Comparison of ENCODE assay signal across 20 cellular contexts in genomic region chr2:31271851-31272267, GRCh38. TPM values are rescaled to one million over a fixed set of nuclear protein-coding genes. Genes with fewer than 3 reads are reported as not detected.
A peak's percentile ranks its signal among the peaks of the same experiment; 100 is the strongest.
DNase-seq lines count a peak whose midpoint lies in the region; ATAC-seq and TF ChIP-seq lines count a peak whose summit lies in the region.
"Had no signal": no experiment of that assay in that cellular context is flagged by ENCODE, and none has a peak within 500 bp of the region (broad histone marks: within the 10 kb centered on the region; RNA-seq: fewer than 3 reads in every experiment).

No MANE protein-coding gene starts in this region.

- in situ Hi-C loops in IMR-90 (cut with MboI; ENCODE audit: low sequenced_read_pairs): no loop called here

- no peak overlapping the region for H2AK5ac ChIP-seq in IMR-90 (ENCODE audit: low read depth, low read length)

- dilution Hi-C loops in IMR-90 (cut with HindIII; ENCODE audit: low sequenced_read_pairs, unreplicated experiment): no loop called here

- H4K91ac ChIP-seq in IMR-90 (ENCODE audit: insufficient read depth, low read depth, low read length): no peak overlapping the region

- no peak for TF ChIP-seq RAD21 in IMR-90 (IDR thresholded peaks at IDR 0.05; ENCODE audit: low read length)

- no peak overlapping the region for H2BK15ac ChIP-seq in IMR-90 (ENCODE audit: low read depth, low read length)

- no peak overlapping the region for H3K14ac ChIP-seq in IMR-90 (replicated peaks; ENCODE audit: low read depth, low read length)

- H2BK5ac ChIP-seq in IMR-90 (ENCODE audit: low read depth, low read length, poor library complexity, severe bottlenecking): no peak overlapping the region

- TF ChIP-seq CTCF in IMR-90 (conservative IDR thresholded peaks at IDR 0.05; ENCODE audit: low read depth, low read length) (no peak), choroid plexus epithelial cell (conservative IDR thresholded peaks at IDR 0.05; ENCODE audit: low read depth, low read length) (no peak)

- H2BK20ac ChIP-seq in IMR-90 (ENCODE audit: low read depth, low read length): no peak overlapping the region

- no peaks in the 10 kb centered on the region for H3K9me3 ChIP-seq in IMR-90 (ENCODE audit: control insufficient read depth, insufficient read depth, low read length)
- H3K9me3 ChIP-seq: Caco-2, esophagus muscularis mucosa, uterus had no signal

- 0 out of 2 replicates have a peak, but pooled peaks cover 3% of the 10 kb centered on the region for H4K20me1 ChIP-seq in IMR-90 (ENCODE audit: insufficient read depth, low read length)

- no peak overlapping the region for H3K9ac ChIP-seq in IMR-90 (ENCODE audit: low read depth, low read length)

- H3K36me3 ChIP-seq in IMR-90 (ENCODE audit: control insufficient read depth, insufficient read depth, low read length): peaks cover 2% of the 10 kb centered on the region; the same call in 1 of the 2 replicates
- H3K36me3 ChIP-seq: uterus had no signal

- DNase-seq in DMS53 (lab: John Stamatoyannopoulos, UW): peak; percentile 71
- peak; percentile 26 for DNase-seq in IMR-90
- peak; percentile 64 for DNase-seq in choroid plexus epithelial cell (ENCODE audit: low read depth)
- DNase-seq in kidney tubule cell (ENCODE audit: low spot score): peak; percentile 76
- no peak for DNase-seq in stimulated activated CD4-positive, alpha-beta T cell treated with anti-CD3 and anti-CD28 coated beads, Interleukin-4, amount 100 ng/mL, for 24 hours
- no peak for DNase-seq in NCI-H2227 treated with DMSO at 0.1 percent for 48 hours (lab: John Stamatoyannopoulos, UW)
- DNase-seq: activated CD4-positive, alpha-beta T cell treated with anti-CD3 and anti-CD28 coated beads, Interleukin-2, amount 50 U/mL, for 48 hours; activated T-cell treated with anti-CD3 and anti-CD28 coated beads, Interleukin-2, amount 50 U/mL, for 24 hours; Caco-2; GF-D8; NCI-H748 treated with DMSO at 0.1 percent for 48 hours; T-cell; uterus had no signal

- peaks cover 23% of the 10 kb centered on the region for H3K4me1 ChIP-seq in IMR-90 (ENCODE audit: control insufficient read depth, insufficient read depth, low read length)
- H3K4me1 ChIP-seq: Caco-2, uterus had no signal

- no peak for TF ChIP-seq POLR2A in IMR-90 (IDR thresholded peaks at IDR 0.05; ENCODE audit: low read depth, low read length)

- no peak overlapping the region for H2BK120ac ChIP-seq in IMR-90 (ENCODE audit: low read depth, low read length)

- no TSS peak for BruUV-seq in IMR-90 (replicated peaks; lab: Mats Ljungman, UMichigan)

- no peak overlapping the region for H4K8ac ChIP-seq in IMR-90 (ENCODE audit: low read depth in 2 of 2, low read length in 2 of 2)

- peaks cover 23% of the 10 kb centered on the region; the same call in 1 of the 2 replicates for H3K9me1 ChIP-seq in IMR-90 (ENCODE audit: insufficient read depth, low read length)

- ATAC-seq in IMR-90 (ENCODE audit: low read depth) (no peak), HG03039 (IDR thresholded peaks at IDR 0.05; ENCODE audit: unreplicated experiment) (no peak), GM19455 (IDR thresholded peaks at IDR 0.05; ENCODE audit: unreplicated experiment) (no peak)
- ATAC-seq: activated naive CD4-positive, alpha-beta T cell treated with anti-CD3 and anti-CD28 coated beads, Interleukin-2, amount 50 U/mL, for 72 hours; Panc1; T-cell had no signal

- POLR2A ChIA-PET in IMR-90 (lab: Charles Lee; ENCODE audit: unreplicated experiment): interaction anchor here (0.6 kb wide), 1 partner anchor 1026 kb away, joined by 9 read pairs; no protein-coding TSS in a partner anchor

- H4K5ac ChIP-seq in IMR-90 (ENCODE audit: low read depth, low read length): no peak overlapping the region

- no peak overlapping the region for H2AFZ ChIP-seq in IMR-90 (replicated peaks; ENCODE audit: low read length, poor library complexity)
- H2AFZ ChIP-seq: hepatocyte had no signal

- H3K4ac ChIP-seq in IMR-90 (ENCODE audit: low read depth, low read length): no peak overlapping the region

- H2AK9ac ChIP-seq in IMR-90 (replicated peaks; ENCODE audit: low read depth, low read length, poor library complexity): no peak overlapping the region

- H3K4me3 ChIP-seq in IMR-90 (ENCODE audit: insufficient read depth, low read depth, low read length) (no peak overlapping the region), choroid plexus epithelial cell (ENCODE audit: low read depth, low read length) (no peak overlapping the region)
- H3K4me3 ChIP-seq: esophagus muscularis mucosa, hepatocyte, uterus had no signal

- no peak overlapping the region for H3K56ac ChIP-seq in IMR-90 (ENCODE audit: extremely low read depth, insufficient read depth, low read length)

- no peak overlapping the region for H3K4me2 ChIP-seq in IMR-90 (ENCODE audit: low read depth, low read length)
- H3K4me2 ChIP-seq: hepatocyte had no signal

- no CpG with 5 or more reads among the region's 4 CpGs for WGBS in IMR-90 (ENCODE audit: extremely low coverage in 2 of 2, insufficient read length in 1 of 2), 2 experiments

- intact Hi-C loops in IMR-90 (cut with micrococcal nuclease): no loop called here

- 0 out of 2 replicates have a peak, but pooled peaks cover 4% of the 10 kb centered on the region for H3K27me3 ChIP-seq in IMR-90 (ENCODE audit: control insufficient read depth, insufficient read depth, low read length)
- H3K27me3 ChIP-seq: hepatocyte, uterus had no signal

- H3K79me1 ChIP-seq in IMR-90 (ENCODE audit: low read depth in 1 of 2, low read length in 2 of 2): no peaks in the 10 kb centered on the region; a peak in 1 of 4 replicates

- H3K18ac ChIP-seq in IMR-90 (ENCODE audit: low read depth, low read length): no peak overlapping the region

- no peak overlapping the region for H3K23ac ChIP-seq in IMR-90 (ENCODE audit: low read depth, low read length)

- CTCF ChIA-PET in IMR-90 (lab: Yijun Ruan, JAX): no interaction called here

- H3K27ac ChIP-seq in IMR-90 (ENCODE audit: insufficient read depth, low read length): no peak overlapping the region
- H3K27ac ChIP-seq: esophagus muscularis mucosa, hepatocyte, uterus, VCaP had no signal

TF ChIP-seq in IMR-90, 13 proteins besides CTCF, POLR2A, EP300 and RAD21:
- TF ChIP-seq MAZ (IDR thresholded peaks at IDR 0.05; ENCODE audit: borderline replicate concordance, low read depth, low read length) (no peak), SMC3 (IDR thresholded peaks at IDR 0.05; ENCODE audit: low read depth, low read length) (no peak), NFE2L2 (IDR thresholded peaks at IDR 0.05; ENCODE audit: low read depth, low read length) (no peak), MXI1 (IDR thresholded peaks at IDR 0.05; ENCODE audit: borderline replicate concordance, low read depth, low read length) (no peak), RFX5 (IDR thresholded peaks at IDR 0.05; ENCODE audit: low read depth, low read length) (no peak), BHLHE40 (IDR thresholded peaks at IDR 0.05; ENCODE audit: low read depth, low read length) (no peak), CEBPB (IDR thresholded peaks at IDR 0.05; ENCODE audit: low read depth, low read length) (no peak), FOS (IDR thresholded peaks at IDR 0.05; ENCODE audit: low read depth, low read length) (no peak), ELK1 (IDR thresholded peaks at IDR 0.05; ENCODE audit: borderline replicate concordance, low read depth, low read length) (no peak), RCOR1 (IDR thresholded peaks at IDR 0.05; ENCODE audit: insufficient replicate concordance, low read length) (no peak), CHD1 (IDR thresholded peaks at IDR 0.05; ENCODE audit: low read depth, low read length) (no peak), MAFK (IDR thresholded peaks at IDR 0.05; ENCODE audit: low read depth, low read length) (no peak)
- TF ChIP-seq, protein P1, sequence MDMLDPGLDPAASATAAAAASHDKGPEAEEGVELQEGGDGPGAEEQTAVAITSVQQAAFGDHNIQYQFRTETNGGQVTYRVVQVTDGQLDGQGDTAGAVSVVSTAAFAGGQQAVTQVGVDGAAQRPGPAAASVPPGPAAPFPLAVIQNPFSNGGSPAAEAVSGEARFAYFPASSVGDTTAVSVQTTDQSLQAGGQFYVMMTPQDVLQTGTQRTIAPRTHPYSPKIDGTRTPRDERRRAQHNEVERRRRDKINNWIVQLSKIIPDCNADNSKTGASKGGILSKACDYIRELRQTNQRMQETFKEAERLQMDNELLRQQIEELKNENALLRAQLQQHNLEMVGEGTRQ (IDR thresholded peaks at IDR 0.05; ENCODE audit: low read depth, low read length): no peak

RNA-seq across cellular contexts. Expression of gene EHD3, which starts 37.9 kb away (rescaled TPM):
- 34.4 and 39.8 TPM in 2 replicates for total RNA-seq in IMR-90 (2012; rRNA removed)
- 29.1 and 31.8 TPM in 2 replicates for polyA plus RNA-seq in IMR-90 (2012; rRNA removed)
- 14.9 and 29.2 TPM in 2 replicates for polyA plus RNA-seq in IMR-90 (2012; cell fraction: cytosol; rRNA removed)
- 16.5 and 17.6 TPM in 2 replicates for polyA plus RNA-seq in IMR-90 (2012; cell fraction: nucleus; rRNA removed; ENCODE audit: low replicate concordance)
- total RNA-seq: Caco-2 had no signal

RNA-seq across cellular contexts. Expression of gene CAPN14, which starts 54.5 kb away (rescaled TPM):
- total RNA-seq in IMR-90 (2012; rRNA removed): under 0.01 TPM in 2 replicates
- 0.07 and 0.09 TPM in 2 replicates for polyA plus RNA-seq in IMR-90 (2012; rRNA removed)
- polyA plus RNA-seq in IMR-90 (2012; cell fraction: cytosol; rRNA removed): 0.03 and 0.08 TPM in 2 replicates
- polyA plus RNA-seq in IMR-90 (2012; cell fraction: nucleus; rRNA removed; ENCODE audit: low replicate concordance): 0.13 and 0.24 TPM in 2 replicates

Comparison
In these comparisons a context has a peak if more than half of its experiments do, and no peak if none do; other contexts are left out.
1. DNase-seq: peak in DMS53 (single experiment), IMR-90 (single experiment), choroid plexus epithelial cell (single experiment) and kidney tubule cell (single experiment); none in stimulated activated CD4-positive, alpha-beta T cell treated with anti-CD3 and anti-CD28 coated beads, Interleukin-4, amount 100 ng/mL, for 24 hours (single experiment) and NCI-H2227 treated with DMSO at 0.1 percent for 48 hours (single experiment).